10 cellular contexts compared by ENCODE assay signal in genomic region chr15:63517614-63518013, GRCh38. TPM values are rescaled to one million over a fixed set of nuclear protein-coding genes. Genes with fewer than 3 reads are reported as not detected.
DNase-seq lines count a peak whose midpoint lies in the region; ATAC-seq, FAIRE-seq and TF ChIP-seq lines count a peak whose summit lies in the region.
"Had no signal": no experiment of that assay in that cellular context is flagged by ENCODE, and none has a peak within 500 bp of the region (broad histone marks: within the 10 kb centered on the region; RNA-seq: fewer than 3 reads in every experiment).

No MANE protein-coding gene starts in this region.

- 50 to 53% methylated on average over 1 of the region's 1 CpG for WGBS in endodermal cell (ENCODE audit: insufficient coverage in 1 of 2, insufficient read length in 1 of 2), 2 experiments

- no peak for ATAC-seq in HG03135 (IDR thresholded peaks at IDR 0.05; ENCODE audit: unreplicated experiment)

- no peak overlapping the region for H3K4me3 Mint-ChIP-seq in endodermal cell

- DNase-seq in GM12891 (ENCODE audit: insufficient read length, low spot score) (no peak), OCI-LY7 (ENCODE audit: low spot score) (no peak), endodermal cell (peak; percentile 72), T-helper 9 cell (no peak), GF-D8 (lab: John Stamatoyannopoulos, UW) (no peak), NCI-H146 (lab: John Stamatoyannopoulos, UW) (no peak)
- DNase-seq: DND-41, ovary had no signal

- H3K27ac ChIP-seq in OCI-LY7 (ENCODE audit: low read depth, low read length, poor library complexity, severe bottlenecking) (no peak overlapping the region), endodermal cell (ENCODE audit: low read depth, low read length) (no peak overlapping the region), neutrophil (peak overlapping the region; percentile 67)

- no peaks in the 10 kb centered on the region for H3K36me3 ChIP-seq in OCI-LY7 (ENCODE audit: insufficient read depth, low read length)
- H3K36me3 ChIP-seq in endodermal cell (ENCODE audit: control insufficient read depth, insufficient read depth, low read length), result no peaks in the 10 kb centered on the region
- H3K36me3 ChIP-seq in neutrophil, result no peaks in the 10 kb centered on the region
- H3K36me3 ChIP-seq: ovary had no signal

- peak overlapping the region; percentile 57 for H3K4me2 ChIP-seq in OCI-LY7 (ENCODE audit: low read length)

- no peaks in the 10 kb centered on the region for H3K9me3 ChIP-seq in OCI-LY7 (ENCODE audit: low read length)
- no peaks in the 10 kb centered on the region for H3K9me3 ChIP-seq in endodermal cell (ENCODE audit: control insufficient read depth, low read length)
- H3K9me3 ChIP-seq in neutrophil, result no peaks in the 10 kb centered on the region
- H3K9me3 ChIP-seq: ovary had no signal

- H3K27me3 Mint-ChIP-seq in endodermal cell (ENCODE audit: insufficient read depth), result no peaks in the 10 kb centered on the region

- TF ChIP-seq CTCF in OCI-LY7 (conservative IDR thresholded peaks at IDR 0.05; ENCODE audit: low read length), result no peak
- no peak for TF ChIP-seq CTCF in endodermal cell (conservative IDR thresholded peaks at IDR 0.05)
- no peak for TF ChIP-seq CTCF in neutrophil (IDR thresholded peaks at IDR 0.05)

- no peaks in the 10 kb centered on the region for H3K9me3 Mint-ChIP-seq in endodermal cell

- H3K4me3 ChIP-seq in OCI-LY7 (ENCODE audit: low read depth, low read length, poor library complexity, severe bottlenecking) (no peak overlapping the region), endodermal cell (ENCODE audit: low read length) (no peak overlapping the region), neutrophil (ENCODE audit: low read depth in 1 of 2, low read length in 1 of 2) (peak overlapping the region in 1 of 2 experiments; percentile 19)
- H3K4me3 ChIP-seq: ovary had no signal

- H3K4me1 ChIP-seq in OCI-LY7 (ENCODE audit: insufficient read depth, low read length, poor library complexity, severe bottlenecking), result peaks cover 38% of the 10 kb centered on the region
- H3K4me1 ChIP-seq in endodermal cell (ENCODE audit: control insufficient read depth, insufficient read depth, low read length), result peaks cover 7% of the 10 kb centered on the region
- peaks cover 73 to 97% of the 10 kb centered on the region in 2 experiments for H3K4me1 ChIP-seq in neutrophil (ENCODE audit: control insufficient read depth in 1 of 2, insufficient read depth in 1 of 2, low read depth in 1 of 2, low read length in 1 of 2)

- H2AFZ ChIP-seq in OCI-LY7 (ENCODE audit: low read length), result no peak overlapping the region

- TF ChIP-seq POLR2A in GM12891 (IDR thresholded peaks at IDR 0.05; ENCODE audit: low read depth, low read length), result no peak

- POLR2A ChIA-PET in OCI-LY7 (lab: Charles Lee), result interaction anchor here (0.7 to 2.6 kb wide), 5 partner anchors 11 to 51 kb away, joined by 3 to 10 read pairs (median 3); partner anchors contain the start of gene USP3

- CTCF ChIA-PET in OCI-LY7 (lab: Charles Lee; ENCODE audit: unreplicated experiment), result no interaction called here

- peaks cover 57% of the 10 kb centered on the region for H4K20me1 ChIP-seq in OCI-LY7 (ENCODE audit: insufficient read depth, low read length)

- peak overlapping the region; percentile 18 for H3K27ac Mint-ChIP-seq in endodermal cell

- BruUV-seq in OCI-LY7 (replicated peaks; lab: Mats Ljungman, UMichigan), result no TSS peak

- peaks cover 27% of the 10 kb centered on the region for H3K4me1 Mint-ChIP-seq in endodermal cell

- no peak overlapping the region for H3K9ac ChIP-seq in endodermal cell (ENCODE audit: extremely low read depth, low read length, poor library complexity, severe bottlenecking)

- H3K27me3 ChIP-seq in endodermal cell (ENCODE audit: control insufficient read depth, insufficient read depth, low read length, poor library complexity, severe bottlenecking) (no peaks in the 10 kb centered on the region), neutrophil (no peaks in the 10 kb centered on the region)
- H3K27me3 ChIP-seq: ovary had no signal

- H3K9me2 ChIP-seq in OCI-LY7 (ENCODE audit: insufficient read depth, low read length), result no peaks in the 10 kb centered on the region

- H3K79me2 ChIP-seq in OCI-LY7 (ENCODE audit: insufficient read depth, low read depth, low read length), result peaks cover 97% of the 10 kb centered on the region

- intact Hi-C loops in OCI-LY7 (cut with micrococcal nuclease; ENCODE audit: unreplicated experiment), result no loop called here

- no peaks in the 10 kb centered on the region for H3K36me3 Mint-ChIP-seq in endodermal cell (ENCODE audit: low read depth)

- FAIRE-seq in GM12891 (lab: Jason Lieb, UNC), result peak; percentile 35

TF ChIP-seq in GM12891, 5 proteins besides CTCF, POLR2A, EP300 and RAD21:
- TF ChIP-seq PAX5 (IDR thresholded peaks at IDR 0.05; ENCODE audit: insufficient read depth, low read length, severe bottlenecking) (no peak), TAF1 (IDR thresholded peaks at IDR 0.05; ENCODE audit: low read depth, low read length) (no peak), POU2F2 (IDR thresholded peaks at IDR 0.05; ENCODE audit: low read depth, low read length) (no peak), SPI1 (IDR thresholded peaks at IDR 0.05; ENCODE audit: low read depth, low read length) (no peak), POLR2AphosphoS5 (IDR thresholded peaks at IDR 0.05; ENCODE audit: low read depth, low read length) (no peak)

RNA-seq across cellular contexts. Expression of gene USP3, which starts 13.2 kb away (rescaled TPM):
- polyA plus RNA-seq in GM12891 (2012; ENCODE audit: low read depth, missing spikeins), result 21.5 TPM
- 26.3 and 34.6 TPM in 2 replicates for total RNA-seq in OCI-LY7 (2014; rRNA removed; shearing (Covaris generic))
- total RNA-seq in OCI-LY7 (2022) (53.0 and 64.9 TPM in 2 replicates), endodermal cell (10 to 100 TPM; 51.5 to 52.5 TPM)
- polyA plus RNA-seq in endodermal cell (2013, experiment 1 of 2), result 64.2 TPM
- polyA plus RNA-seq in endodermal cell (2013, experiment 2 of 2), result 62.6 TPM
